14 cellular contexts compared by ENCODE assay signal in the genomic region with DNA sequence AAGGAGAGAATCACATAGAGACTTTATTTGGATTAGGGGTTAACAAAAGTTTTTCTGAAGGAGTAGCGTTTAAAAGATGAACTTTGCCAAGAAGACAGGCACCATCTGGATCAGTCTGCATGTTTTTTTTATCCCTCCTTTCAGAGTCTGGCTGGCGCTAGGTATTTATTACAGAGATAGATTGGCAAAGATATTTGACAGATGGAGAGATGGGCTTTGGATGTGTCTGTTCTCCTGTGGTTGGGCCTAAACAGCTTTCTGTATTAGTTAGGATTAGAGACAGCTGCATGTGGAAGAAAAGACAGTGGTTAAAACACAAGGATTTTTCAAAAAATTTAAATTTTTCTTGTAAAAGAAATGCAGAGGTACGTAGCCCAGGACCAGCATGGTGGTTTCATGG.
"Had no signal": no experiment of that assay in that cellular context is flagged by ENCODE, and none has a peak within 500 bp of the region (broad histone marks: within the 10 kb centered on the region; RNA-seq: fewer than 3 reads in every experiment).

No MANE protein-coding gene starts in this region.

- ATAC-seq: activated T-helper 17 cell treated with anti-CD3 and anti-CD28 coated beads, Interleukin-2, amount 50 U/mL, for 72 hours; foreskin keratinocyte; left colon; sciatic nerve; stimulated activated naive B cell treated with anti-CD40 and anti-IgM and Interleukin-4, amounts not matched to agents 10 μg/mL and 1 μg/mL and 100 μg/mL, for 72 hours had no signal

- DNase-seq: activated CD4-positive, alpha-beta T cell treated with anti-CD3 and anti-CD28 coated beads, Interleukin-2, amount 50 U/mL, for 4 hours; activated CD8-positive, alpha-beta memory T cell treated with anti-CD3 and anti-CD28 coated beads for 24 hours; activated CD8-positive, alpha-beta memory T cell treated with anti-CD3 and anti-CD28 coated beads, Interleukin-2, amount 50 U/mL, for 4 hours; activated naive CD4-positive, alpha-beta T cell; activated T-cell treated with anti-CD3 and anti-CD28 coated beads, Interleukin-2, amount 50 U/mL, for 24 hours; effector memory CD4-positive, alpha-beta T cell; foreskin keratinocyte; left colon; naive B cell; stimulated activated CD4-positive, alpha-beta T cell treated with anti-CD3 and anti-CD28 coated beads, Interleukin-15, amount 100 ng/mL, for 24 hours; stimulated activated CD8-positive, alpha-beta memory T cell treated with anti-CD3 and anti-CD28 coated beads, Interleukin-4, amount 100 ng/mL, for 48 hours; stimulated activated naive B cell treated with anti-CD40 and anti-IgM and Interleukin-4, amounts not matched to agents 10 μg/mL and 1 μg/mL and 100 μg/mL, for 72 hours had no signal
